In the genomic region with DNA sequence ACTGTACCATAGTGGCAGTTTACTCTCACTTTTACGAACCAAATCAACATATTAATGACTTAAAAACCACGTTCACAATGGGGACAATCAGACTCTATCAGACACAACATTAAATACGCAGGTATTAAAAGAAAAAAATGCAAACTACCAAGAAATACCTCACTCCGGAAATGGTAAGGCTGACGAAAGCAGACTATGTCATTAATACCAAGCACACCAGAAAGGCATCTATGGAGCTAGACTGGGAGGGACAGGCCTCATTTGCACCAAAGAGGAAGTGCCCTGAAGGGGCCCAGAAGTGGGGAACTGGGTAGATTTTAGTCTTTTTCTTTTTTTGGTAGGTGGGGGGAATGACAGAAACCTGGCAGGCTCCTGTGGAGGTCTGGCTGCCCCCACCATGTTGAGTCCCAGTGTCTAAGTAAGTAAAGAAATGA, we compare ENCODE assay signal across 12 cellular contexts.
DNase-seq lines count a peak whose midpoint lies in the region; ATAC-seq, FAIRE-seq and TF ChIP-seq lines count a peak whose summit lies in the region.
"Had no signal": no experiment of that assay in that cellular context is flagged by ENCODE, and none has a peak within 500 bp of the region (broad histone marks: within the 10 kb centered on the region; RNA-seq: fewer than 3 reads in every experiment).

No MANE protein-coding gene starts in this region.

- CTCF ChIA-PET in HepG2 (lab: Yijun Ruan, JAX; ENCODE audit: low intra/inter-chr PET ratio, low total read pairs) = no interaction called here
- CTCF ChIA-PET in naive thymus-derived CD4-positive, alpha-beta T cell (lab: Charles Lee) = no interaction called here

- peaks cover 0 to 8% (median 0%) of the 10 kb centered on the region in 5 donors for H3K36me3 Mint-ChIP-seq in naive thymus-derived CD4-positive, alpha-beta T cell

- intact Hi-C loops in HepG2 (cut with micrococcal nuclease; ENCODE audit: unreplicated experiment) = no loop called here
- intact Hi-C loops in naive thymus-derived CD4-positive, alpha-beta T cell (cut with micrococcal nuclease) = no loop called here

- H3K27ac ChIP-seq in HepG2 (ENCODE audit: extremely low read length, insufficient read depth, low read length) = no peak overlapping the region
- no peak overlapping the region for H3K27ac ChIP-seq in naive thymus-derived CD4-positive, alpha-beta T cell (ENCODE audit: low read depth, low read length)
- H3K27ac ChIP-seq: sigmoid colon had no signal

- H4K20me1 ChIP-seq in HepG2 (ENCODE audit: insufficient read depth, low read length) = no peaks in the 10 kb centered on the region

- FAIRE-seq in HepG2 (lab: Jason Lieb, UNC) = no peak
- FAIRE-seq: astrocyte had no signal

- POLR2A ChIA-PET in HepG2 (lab: Yijun Ruan, JAX) = no interaction called here
- POLR2A ChIA-PET in naive thymus-derived CD4-positive, alpha-beta T cell (lab: Charles Lee) = no interaction called here

- no peak overlapping the region for H2AFZ ChIP-seq in HepG2 (ENCODE audit: low read length)

- TF ChIP-seq EP300 in HepG2 (IDR thresholded peaks at IDR 0.05; ENCODE audit: low read depth in 2 of 2, low read length in 2 of 2) (no peak), HepG2 (CRISPR knock-in tag; IDR thresholded peaks at IDR 0.05; ENCODE audit: borderline replicate concordance) (no peak)

- no peaks in the 10 kb centered on the region for H3K36me3 ChIP-seq in HepG2 (replicated peaks in 1 of 2; ENCODE audit: control insufficient read depth in 1 of 2, insufficient read depth in 2 of 2, low read length in 2 of 2)
- H3K36me3 ChIP-seq in naive thymus-derived CD4-positive, alpha-beta T cell (ENCODE audit: control insufficient read depth in 2 of 3, insufficient read depth in 3 of 3, low read length in 3 of 3) = no peaks in the 10 kb centered on the region
- H3K36me3 ChIP-seq: sigmoid colon had no signal

- no peak for TF ChIP-seq CTCF in HepG2 (CRISPR knock-in tag; IDR thresholded peaks at IDR 0.05)

- H3K9ac ChIP-seq in HepG2 (ENCODE audit: insufficient read depth, low read depth, low read length) = no peak overlapping the region

- TF ChIP-seq RAD21 in HepG2 (CRISPR knock-in tag; IDR thresholded peaks at IDR 0.05) = no peak

- H3K9me3 ChIP-seq in HepG2 (ENCODE audit: low read length) = no peaks in the 10 kb centered on the region
- H3K9me3 ChIP-seq in naive thymus-derived CD4-positive, alpha-beta T cell (ENCODE audit: control insufficient read depth in 2 of 3, low read length in 3 of 3) = no peaks in the 10 kb centered on the region
- H3K9me3 ChIP-seq: sigmoid colon had no signal

- no peak overlapping the region for H3K4me2 ChIP-seq in HepG2 (ENCODE audit: low read depth, low read length)

- no peaks in the 10 kb centered on the region for H3K9me3 Mint-ChIP-seq in naive thymus-derived CD4-positive, alpha-beta T cell

- ATAC-seq in GM18907 (IDR thresholded peaks at IDR 0.05; ENCODE audit: unreplicated experiment) (peak; percentile 93), HG02623 (IDR thresholded peaks at IDR 0.05; ENCODE audit: unreplicated experiment) (peak; percentile 77), HG03520 (IDR thresholded peaks at IDR 0.05; ENCODE audit: unreplicated experiment) (peak; percentile 97), HepG2 (no peak), GM21515 (IDR thresholded peaks at IDR 0.05; ENCODE audit: unreplicated experiment) (no peak)
- no peak for ATAC-seq in naive thymus-derived CD4-positive, alpha-beta T cell

- no peaks in the 10 kb centered on the region for H3K4me1 ChIP-seq in HepG2 (ENCODE audit: insufficient read depth, low read length)
- no peaks in the 10 kb centered on the region for H3K4me1 ChIP-seq in naive thymus-derived CD4-positive, alpha-beta T cell (ENCODE audit: control insufficient read depth in 2 of 2, insufficient read depth in 2 of 2, low read length in 2 of 2)
- H3K4me1 ChIP-seq: sigmoid colon had no signal

- no peaks in the 10 kb centered on the region for H3K79me2 ChIP-seq in HepG2 (ENCODE audit: insufficient read depth, low read length)

- in situ Hi-C loops in HepG2 (cut with HindIII; ENCODE audit: extremely low pct_ligation_motif_present, low pct_unique_long_range_greater_than_20kb) = no loop called here

- H3K27me3 Mint-ChIP-seq in naive thymus-derived CD4-positive, alpha-beta T cell = no peaks in the 10 kb centered on the region

- WGBS in HepG2 (ENCODE audit: low lambda C conversion rate) = 98% methylated on average over 5 of the region's 5 CpGs

- no peak overlapping the region for H3K4me3 ChIP-seq in HepG2 (replicated peaks in 1 of 3; ENCODE audit: insufficient read depth in 1 of 3, low read depth in 2 of 3, low read length in 3 of 3)
- H3K4me3 ChIP-seq in naive thymus-derived CD4-positive, alpha-beta T cell (ENCODE audit: low read length) = no peak overlapping the region
- H3K4me3 ChIP-seq: sigmoid colon had no signal

- H3K27me3 ChIP-seq in HepG2 (ENCODE audit: control insufficient read depth in 1 of 2, insufficient read depth in 2 of 2, low read length in 2 of 2) = no peaks in the 10 kb centered on the region
- no peaks in the 10 kb centered on the region for H3K27me3 ChIP-seq in naive thymus-derived CD4-positive, alpha-beta T cell (ENCODE audit: control insufficient read depth in 2 of 2, insufficient read depth in 2 of 2, low read length in 2 of 2)
- H3K27me3 ChIP-seq: sigmoid colon had no signal

- BruUV-seq in HepG2 (replicated peaks; lab: Mats Ljungman, UMichigan) = no TSS peak

- no peak for TF ChIP-seq POLR2A in HepG2 (IDR thresholded peaks at IDR 0.05; ENCODE audit: insufficient read depth in 1 of 2, low read depth in 2 of 2, low read length in 2 of 2)

- H3K4me3 Mint-ChIP-seq in naive thymus-derived CD4-positive, alpha-beta T cell = no peak overlapping the region

- DNase-seq in germinal center (ENCODE audit: low spot score) (peak; percentile 36), HepG2 (ENCODE audit: low spot score) (no peak)
- DNase-seq in activated CD4-positive, alpha-beta T cell treated with anti-CD3 and anti-CD28 coated beads for 1 hour = no peak
- DNase-seq in naive thymus-derived CD4-positive, alpha-beta T cell = no peak
- DNase-seq: NCI-H1105 treated with DMSO at 0.1 percent for 48 hours, OCI-M1, sigmoid colon had no signal

- peaks cover 0 to 15% (median 0%) of the 10 kb centered on the region in 7 donors for H3K4me1 Mint-ChIP-seq in naive thymus-derived CD4-positive, alpha-beta T cell

- H3K27ac Mint-ChIP-seq in naive thymus-derived CD4-positive, alpha-beta T cell = no peak overlapping the region

TF ChIP-seq in HepG2, 621 proteins besides CTCF, POLR2A, EP300 and RAD21:
- TF ChIP-seq, protein P1, sequence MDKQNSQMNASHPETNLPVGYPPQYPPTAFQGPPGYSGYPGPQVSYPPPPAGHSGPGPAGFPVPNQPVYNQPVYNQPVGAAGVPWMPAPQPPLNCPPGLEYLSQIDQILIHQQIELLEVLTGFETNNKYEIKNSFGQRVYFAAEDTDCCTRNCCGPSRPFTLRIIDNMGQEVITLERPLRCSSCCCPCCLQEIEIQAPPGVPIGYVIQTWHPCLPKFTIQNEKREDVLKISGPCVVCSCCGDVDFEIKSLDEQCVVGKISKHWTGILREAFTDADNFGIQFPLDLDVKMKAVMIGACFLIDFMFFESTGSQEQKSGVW (CRISPR knock-in tag; IDR thresholded peaks at IDR 0.05; ENCODE audit: borderline replicate concordance) = no peak
- TF ChIP-seq, protein P2, sequence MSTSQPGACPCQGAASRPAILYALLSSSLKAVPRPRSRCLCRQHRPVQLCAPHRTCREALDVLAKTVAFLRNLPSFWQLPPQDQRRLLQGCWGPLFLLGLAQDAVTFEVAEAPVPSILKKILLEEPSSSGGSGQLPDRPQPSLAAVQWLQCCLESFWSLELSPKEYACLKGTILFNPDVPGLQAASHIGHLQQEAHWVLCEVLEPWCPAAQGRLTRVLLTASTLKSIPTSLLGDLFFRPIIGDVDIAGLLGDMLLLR (CRISPR knock-in tag; IDR thresholded peaks at IDR 0.05) = no peak

Comparison
In these comparisons a context has a peak if more than half of its experiments do, and no peak if none do; other contexts are left out.
1. ATAC-seq: peak in GM18907 (single experiment), HG02623 (single experiment) and HG03520 (single experiment); none in HepG2 (single experiment), GM21515 (single experiment) and naive thymus-derived CD4-positive, alpha-beta T cell (single experiment).